Comparison of ENCODE assay signal across 10 cellular contexts in the genomic region with DNA sequence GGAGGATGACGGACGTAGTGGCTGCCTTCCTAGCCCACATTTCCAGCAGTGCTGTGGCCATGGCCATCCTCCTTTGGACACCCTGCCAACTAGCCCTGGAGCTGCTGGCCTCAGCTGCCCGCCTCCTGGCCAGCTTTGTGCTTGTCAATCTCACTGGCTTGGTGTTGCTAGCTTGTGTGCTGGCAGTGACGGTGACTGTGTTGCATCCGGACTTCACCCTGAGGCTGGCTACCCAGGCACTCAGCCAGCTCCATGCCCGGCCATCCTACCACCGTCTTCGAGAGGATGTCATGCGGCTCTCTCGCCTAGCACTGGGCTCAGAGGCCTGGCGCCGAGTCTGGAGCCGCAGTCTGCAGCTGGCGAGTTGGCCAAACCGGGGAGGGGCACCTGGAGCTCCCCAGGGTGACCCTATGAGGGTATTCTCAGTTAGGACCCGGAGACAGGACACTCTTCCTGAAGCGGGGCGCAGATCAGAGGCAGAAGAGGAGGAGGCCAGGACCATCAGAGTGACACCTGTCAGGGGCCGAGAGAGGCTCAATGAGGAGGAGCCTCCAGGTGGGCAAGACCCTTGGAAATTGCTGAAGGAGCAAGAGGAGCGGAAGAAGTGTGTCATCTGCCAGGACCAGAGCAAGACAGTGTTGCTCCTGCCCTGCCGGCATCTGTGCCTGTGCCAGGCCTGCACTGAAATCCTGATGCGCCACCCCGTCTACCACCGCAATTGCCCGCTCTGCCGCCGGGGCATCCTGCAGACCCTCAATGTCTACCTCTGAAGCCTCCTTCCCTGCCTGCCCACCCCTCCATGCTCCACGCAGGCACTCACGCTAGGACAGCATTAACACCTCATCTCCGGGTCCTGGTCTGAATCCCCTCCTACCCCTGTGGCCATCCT. TPM values are rescaled to one million over a fixed set of nuclear protein-coding genes. Genes with fewer than 3 reads are reported as not detected.
A peak's percentile ranks its signal among the peaks of the same experiment; 100 is the strongest.
DNase-seq lines count a peak whose midpoint lies in the region; ATAC-seq lines count a peak whose summit lies in the region.
"Had no signal": no experiment of that assay in that cellular context is flagged by ENCODE, and none has a peak within 500 bp of the region (broad histone marks: within the 10 kb centered on the region; RNA-seq: fewer than 3 reads in every experiment).

No MANE protein-coding gene starts in this region.

- H2AFZ ChIP-seq in Karpas-422 (ENCODE audit: low read length), result no peak overlapping the region

- peak overlapping the region in 9 of 10 experiments; percentile 81 to 94 (median 85); a peak in 17 of 20 replicates for H3K4me3 ChIP-seq in BLaER1 treated with 17β-estradiol and CSF1 and Interleukin-3, amounts not matched to agents 10 nM and 100 nM
- peak overlapping the region; percentile 91; the same call in 1 of the 2 replicates for H3K4me3 ChIP-seq in Karpas-422 (ENCODE audit: low read length)

- H3K9me3 ChIP-seq in BLaER1 treated with 17β-estradiol and CSF1 and Interleukin-3, amounts not matched to agents 10 nM and 100 nM (replicated peaks in 1 of 11), result no peaks in the 10 kb centered on the region
- no peaks in the 10 kb centered on the region for H3K9me3 ChIP-seq in Karpas-422 (ENCODE audit: low read length)

- peaks cover 0 to 28% (median 19%) of the 10 kb centered on the region in 11 experiments; a peak in 19 of 22 replicates for H4K20me1 ChIP-seq in BLaER1 treated with 17β-estradiol and CSF1 and Interleukin-3, amounts not matched to agents 10 nM and 100 nM
- no peaks in the 10 kb centered on the region for H4K20me1 ChIP-seq in Karpas-422 (ENCODE audit: insufficient read depth, low read depth, low read length)

- H3K27ac ChIP-seq in BLaER1 treated with 17β-estradiol and CSF1 and Interleukin-3, amounts not matched to agents 10 nM and 100 nM, result peak overlapping the region in 7 of 11 experiments; percentile 33 to 96 (median 90); a peak in 10 of 22 replicates
- H3K27ac ChIP-seq in Karpas-422 (ENCODE audit: low read length), result no peak overlapping the region

- H3K9me2 ChIP-seq in Karpas-422 (replicated peaks; ENCODE audit: insufficient read depth, low read length), result no peaks in the 10 kb centered on the region

- H3K79me2 ChIP-seq in Karpas-422 (ENCODE audit: low read length), result peaks cover 10% of the 10 kb centered on the region; the same call in 1 of the 2 replicates

- H3K4me3 Mint-ChIP-seq in dendritic cell treated with granulocyte-macrophage colony-stimulating factor and Interleukin-4, amounts not matched to agents 40 ng/mL and 50 ng/mL, for 4 days, result no peak overlapping the region
- peak overlapping the region; percentile 93 to 100 (median 97) for H3K4me3 Mint-ChIP-seq in naive B cell

- peaks cover 25% of the 10 kb centered on the region for H3K36me3 Mint-ChIP-seq in dendritic cell treated with granulocyte-macrophage colony-stimulating factor and Interleukin-4, amounts not matched to agents 40 ng/mL and 50 ng/mL, for 4 days (ENCODE audit: low read depth)
- peaks cover 0 to 16% of the 10 kb centered on the region in 2 donors for H3K36me3 Mint-ChIP-seq in naive B cell

- DNase-seq in Karpas-422, result no peak
- no peak for DNase-seq in naive B cell
- no peak for DNase-seq in middle frontal gyrus (ENCODE audit: extremely low spot score, low spot score)
- DNase-seq in SHP77 (lab: John Stamatoyannopoulos, UW), result no peak
- no peak for DNase-seq in NCI-H748 (lab: John Stamatoyannopoulos, UW; ENCODE audit: unreplicated experiment)
- DNase-seq: NCI-H510A treated with DMSO at 0.1 percent for 48 hours had no signal

- ATAC-seq in naive B cell (ENCODE audit: low read depth in 2 of 2) (no peak), HG02852 (IDR thresholded peaks at IDR 0.05; ENCODE audit: unreplicated experiment) (no peak)

- peaks cover 58 to 80% (median 76%) of the 10 kb centered on the region in 10 experiments for H3K4me1 ChIP-seq in BLaER1 treated with 17β-estradiol and CSF1 and Interleukin-3, amounts not matched to agents 10 nM and 100 nM
- peaks cover 21% of the 10 kb centered on the region for H3K4me1 ChIP-seq in Karpas-422 (ENCODE audit: low read length)

- intact Hi-C loops in dendritic cell treated with granulocyte-macrophage colony-stimulating factor and Interleukin-4, amounts not matched to agents 40 ng/mL and 50 ng/mL, for 4 days (cut with micrococcal nuclease), result no loop called here

- H3K9ac ChIP-seq in BLaER1 treated with 17β-estradiol and CSF1 and Interleukin-3, amounts not matched to agents 10 nM and 100 nM, result peak overlapping the region in 9 of 11 experiments; percentile 88 to 96 (median 90); a peak in 16 of 22 replicates
- H3K9ac ChIP-seq in Karpas-422 (ENCODE audit: low read length), result peak overlapping the region; percentile 86

- H3K36me3 ChIP-seq in BLaER1 treated with 17β-estradiol and CSF1 and Interleukin-3, amounts not matched to agents 10 nM and 100 nM, result peaks cover 0 to 18% (median 0%) of the 10 kb centered on the region in 11 experiments; a peak in 4 of 22 replicates
- no peaks in the 10 kb centered on the region for H3K36me3 ChIP-seq in Karpas-422 (ENCODE audit: insufficient read depth, low read length)

- peaks cover 26 to 27% (median 26%) of the 10 kb centered on the region in 11 experiments for H3K27me3 ChIP-seq in BLaER1 treated with 17β-estradiol and CSF1 and Interleukin-3, amounts not matched to agents 10 nM and 100 nM
- no peaks in the 10 kb centered on the region for H3K27me3 ChIP-seq in Karpas-422 (ENCODE audit: low read length)

- H3K4me1 Mint-ChIP-seq in dendritic cell treated with granulocyte-macrophage colony-stimulating factor and Interleukin-4, amounts not matched to agents 40 ng/mL and 50 ng/mL, for 4 days (ENCODE audit: low read depth), result peaks cover 49% of the 10 kb centered on the region
- H3K4me1 Mint-ChIP-seq in naive B cell, result peaks cover 29 to 66% (median 60%) of the 10 kb centered on the region in 3 donors

- no peaks in the 10 kb centered on the region for H3K9me3 Mint-ChIP-seq in dendritic cell treated with granulocyte-macrophage colony-stimulating factor and Interleukin-4, amounts not matched to agents 40 ng/mL and 50 ng/mL, for 4 days
- H3K9me3 Mint-ChIP-seq in naive B cell, result no peaks in the 10 kb centered on the region

- peak overlapping the region; percentile 95 for H3K27ac Mint-ChIP-seq in dendritic cell treated with granulocyte-macrophage colony-stimulating factor and Interleukin-4, amounts not matched to agents 40 ng/mL and 50 ng/mL, for 4 days
- H3K27ac Mint-ChIP-seq in naive B cell, result peak overlapping the region in 3 of 6 donors; percentile 14 to 98 (median 69)

- peak overlapping the region; percentile 90 to 98 (median 94) for H3K4me2 ChIP-seq in BLaER1 treated with 17β-estradiol and CSF1 and Interleukin-3, amounts not matched to agents 10 nM and 100 nM
- H3K4me2 ChIP-seq in Karpas-422 (ENCODE audit: low read depth, low read length, poor library complexity, severe bottlenecking), result peak overlapping the region; percentile 77

- H3K27me3 Mint-ChIP-seq in dendritic cell treated with granulocyte-macrophage colony-stimulating factor and Interleukin-4, amounts not matched to agents 40 ng/mL and 50 ng/mL, for 4 days, result peaks cover 22% of the 10 kb centered on the region
- H3K27me3 Mint-ChIP-seq in naive B cell, result peaks cover 12 to 17% (median 13%) of the 10 kb centered on the region in 3 donors

RNA-seq across cellular contexts. Expression of gene RNF26, which starts 1.6 kb away (rescaled TPM):
- 3.9 and 8.8 TPM in 2 replicates for total RNA-seq in Karpas-422 (2014; rRNA removed; shearing (Covaris generic); ENCODE audit: low replicate concordance)
- polyA plus RNA-seq in naive B cell (ENCODE audit: low read depth in 6 of 6), result 10 to 100 TPM; 48.8 to 98.6 (median 58.0) TPM

RNA-seq across cellular contexts. Expression of gene C1QTNF5, which starts 4.8 kb away (rescaled TPM):
- total RNA-seq in Karpas-422 (2014; rRNA removed; shearing (Covaris generic); ENCODE audit: low replicate concordance), result not detected in 2 replicates
- polyA plus RNA-seq in naive B cell (ENCODE audit: low read depth in 6 of 6), result not detected

RNA-seq across cellular contexts. Expression of gene MFRP, which starts 10.6 kb away (rescaled TPM):
- not detected in 2 replicates for total RNA-seq in Karpas-422 (2014; rRNA removed; shearing (Covaris generic); ENCODE audit: low replicate concordance)
- not detected for polyA plus RNA-seq in naive B cell (ENCODE audit: low read depth in 6 of 6)
- total RNA-seq: frontal cortex had no signal

RNA-seq across cellular contexts. Expression of gene MCAM, which starts 19.0 kb away (rescaled TPM):
- total RNA-seq in Karpas-422 (2014; rRNA removed; shearing (Covaris generic); ENCODE audit: low replicate concordance), result 2.0 and 2.1 TPM in 2 replicates
- not detected for polyA plus RNA-seq in naive B cell (ENCODE audit: low read depth in 6 of 6)

RNA-seq across cellular contexts. Expression of gene USP2, which starts 45.6 kb away (rescaled TPM):
- total RNA-seq in Karpas-422 (2014; rRNA removed; shearing (Covaris generic); ENCODE audit: low replicate concordance), result 15.4 and 16.9 TPM in 2 replicates
- not detected for polyA plus RNA-seq in naive B cell (ENCODE audit: low read depth in 6 of 6)
